Comparison of ENCODE assay signal across 9 cellular contexts in genomic region chr3:42072930-42073329, GRCh38. TPM values are rescaled to one million over a fixed set of nuclear protein-coding genes. Genes with fewer than 3 reads are reported as not detected.
DNase-seq lines count a peak whose midpoint lies in the region; ATAC-seq, FAIRE-seq and TF ChIP-seq lines count a peak whose summit lies in the region.
"Had no signal": no experiment of that assay in that cellular context is flagged by ENCODE, and none has a peak within 500 bp of the region (broad histone marks: within the 10 kb centered on the region; RNA-seq: fewer than 3 reads in every experiment).

No MANE protein-coding gene starts in this region.

- TF ChIP-seq CTCF in ascending aorta (IDR thresholded peaks at IDR 0.05) (no peak), right lobe of liver (IDR thresholded peaks at IDR 0.05) (no peak), stomach (IDR thresholded peaks at IDR 0.05) (no peak)

- no peak for TF ChIP-seq EP300 in stomach (IDR thresholded peaks at IDR 0.05)

- H3K27ac ChIP-seq in HUES64 (ENCODE audit: low read depth, low read length) (no peak overlapping the region), ascending aorta (peak overlapping the region; percentile 75 to 87), right lobe of liver (peak overlapping the region in 2 of 3 donors; percentile 46 to 78), stomach (peak overlapping the region in 4 of 5 donors; percentile 74 to 86 (median 78))

- H3K4me1 Mint-ChIP-seq in activated T-cell treated with anti-CD3 and anti-CD28 coated beads, Interleukin-2, amount 50 U/mL, for 4 hours (ENCODE audit: low read depth): peaks cover 20% of the 10 kb centered on the region

- 82% methylated on average over 8 of the region's 8 CpGs for WGBS in HUES64
- WGBS in right lobe of liver (ENCODE audit: insufficient coverage, low coverage, low lambda C conversion rate, missing lambda C conversion rate): 31% methylated on average over 6 of the region's 8 CpGs
- 57 to 80% (median 72%) methylated on average over 8 of the region's 8 CpGs for WGBS in stomach, 5 donors

- H3K9me3 Mint-ChIP-seq in activated T-cell treated with anti-CD3 and anti-CD28 coated beads, Interleukin-2, amount 50 U/mL, for 4 hours: no peaks in the 10 kb centered on the region

- DNase-seq in ascending aorta (ENCODE audit: low spot score in 2 of 2) (no peak), right lobe of liver (no peak), stomach (no peak), RCC 7860 (ENCODE audit: low spot score) (no peak)
- DNase-seq in activated T-cell treated with anti-CD3 and anti-CD28 coated beads, Interleukin-2, amount 50 U/mL, for 4 hours: no peak

- intact Hi-C loops in ascending aorta (cut with DNase I) (no loop called here), right lobe of liver (cut with DNase I) (loop anchor here (10.0 kb wide), 2 partner anchors 58 to 68 kb away; no protein-coding TSS in a partner anchor), stomach (cut with DNase I; ENCODE audit: low total_unique reads) (no loop called here)

- H3K27me3 ChIP-seq in HUES64 (ENCODE audit: insufficient read depth, low read length) (no peaks in the 10 kb centered on the region), ascending aorta (no peaks in the 10 kb centered on the region), right lobe of liver (no peaks in the 10 kb centered on the region), stomach (no peaks in the 10 kb centered on the region)

- no peaks in the 10 kb centered on the region for H3K27me3 Mint-ChIP-seq in activated T-cell treated with anti-CD3 and anti-CD28 coated beads, Interleukin-2, amount 50 U/mL, for 4 hours (ENCODE audit: low read depth)

- no peak overlapping the region for H3K4me3 ChIP-seq in HUES64 (ENCODE audit: low read length)
- peak overlapping the region; percentile 29 to 41 for H3K4me3 ChIP-seq in ascending aorta
- H3K4me3 ChIP-seq in right lobe of liver: peak overlapping the region in 2 of 3 donors; percentile 9 to 35
- H3K4me3 ChIP-seq in stomach: no peak overlapping the region

- TF ChIP-seq POLR2A in right lobe of liver (IDR thresholded peaks at IDR 0.05) (no peak), stomach (IDR thresholded peaks at IDR 0.05) (no peak)

- no peaks in the 10 kb centered on the region for H3K36me3 ChIP-seq in HUES64 (ENCODE audit: insufficient read depth, low read length)
- no peaks in the 10 kb centered on the region for H3K36me3 ChIP-seq in ascending aorta
- no peaks in the 10 kb centered on the region for H3K36me3 ChIP-seq in right lobe of liver
- H3K36me3 ChIP-seq in stomach: no peaks in the 10 kb centered on the region

- H3K9ac ChIP-seq in HUES64 (ENCODE audit: low read depth, low read length): peak overlapping the region; percentile 24; the same call in 1 of the 2 replicates

- H3K9me3 ChIP-seq in HUES64 (ENCODE audit: insufficient read depth, low read depth, low read length) (no peaks in the 10 kb centered on the region), ascending aorta (no peaks in the 10 kb centered on the region), right lobe of liver (no peaks in the 10 kb centered on the region), stomach (no peaks in the 10 kb centered on the region)

- no peak for FAIRE-seq in RCC 7860 (lab: Jason Lieb, UNC)
- FAIRE-seq: colon had no signal

- ATAC-seq in right lobe of liver (no peak), HG03139 (IDR thresholded peaks at IDR 0.05; ENCODE audit: unreplicated experiment) (no peak), GM19395 (IDR thresholded peaks at IDR 0.05; ENCODE audit: unreplicated experiment) (no peak)
- ATAC-seq in activated T-cell treated with anti-CD3 and anti-CD28 coated beads, Interleukin-2, amount 50 U/mL, for 4 hours: no peak

- H3K4me1 ChIP-seq in HUES64 (ENCODE audit: insufficient read depth, low read length) (peaks cover 27% of the 10 kb centered on the region), ascending aorta (peaks cover 13 to 44% of the 10 kb centered on the region in 2 donors), right lobe of liver (peaks cover 0 to 25% (median 14%) of the 10 kb centered on the region in 4 donors), stomach (peaks cover 36 to 74% (median 56%) of the 10 kb centered on the region in 4 donors)

- H3K36me3 Mint-ChIP-seq in activated T-cell treated with anti-CD3 and anti-CD28 coated beads, Interleukin-2, amount 50 U/mL, for 4 hours (ENCODE audit: insufficient read depth): peaks cover 3% of the 10 kb centered on the region

- H3K4me3 Mint-ChIP-seq in activated T-cell treated with anti-CD3 and anti-CD28 coated beads, Interleukin-2, amount 50 U/mL, for 4 hours: no peak overlapping the region

RNA-seq across cellular contexts. Expression of gene TRAK1, which starts 18.2 kb away (rescaled TPM):
- polyA plus RNA-seq in HUES64 (2013, experiment 1 of 2): 21.1 TPM
- polyA plus RNA-seq in HUES64 (2013, experiment 2 of 2): 28.0 TPM
- 37.5 TPM for total RNA-seq in ascending aorta
- total RNA-seq in right lobe of liver: 10 to 100 TPM in 5 of 6 experiments, 1 to 10 TPM in 1; 9.5 to 16.4 (median 12.2) TPM
- total RNA-seq in stomach: 100 to 1,000 TPM in 4 of 5 donors, 10 to 100 TPM in 1; 67.1 to 328 (median 107) TPM
- 10 to 100 TPM; 17.2 to 33.5 (median 20.1) TPM for polyA plus RNA-seq in stomach
- total RNA-seq in activated T-cell treated with anti-CD3 and anti-CD28 coated beads, Interleukin-2, amount 50 U/mL, for 4 hours: 10 to 100 TPM; 17.2 to 22.3 (median 22.2) TPM

Comparison
In these comparisons a context has a peak if more than half of its experiments do, and no peak if none do; other contexts are left out.
1. H3K4me3 ChIP-seq: peak in ascending aorta (2 of 2) and right lobe of liver (2 of 3); none in HUES64 (single experiment) and stomach (0 of 4).
2. intact Hi-C loops: an anchor here in right lobe of liver (10.0 kb wide); none called in ascending aorta and stomach.